ENCODE assay signal across 27 cellular contexts in genomic region chr1:226532553-226532952, GRCh38. TPM values are rescaled to one million over a fixed set of nuclear protein-coding genes. Genes with fewer than 3 reads are reported as not detected.
"Had no signal": no experiment of that assay in that cellular context is flagged by ENCODE, and none has a peak within 500 bp of the region (broad histone marks: within the 10 kb centered on the region; RNA-seq: fewer than 3 reads in every experiment).

No MANE protein-coding gene starts in this region.

- H3K36me3 ChIP-seq: gastroesophageal sphincter, left ventricle myocardium inferior, right lobe of liver, stomach, suprapubic skin, tibial nerve, uterus, WERI-Rb-1 had no signal

- H3K36me3 Mint-ChIP-seq: activated naive CD8-positive, alpha-beta T cell treated with anti-CD3 and anti-CD28 coated beads for 36 hours; immature natural killer cell; stimulated activated memory B cell treated with anti-CD40 and anti-IgM and Interleukin-4, amounts not matched to agents 10 μg/mL and 1 μg/mL and 100 μg/mL, for 72 hours; T-cell had no signal

- H3K4me3 Mint-ChIP-seq: activated naive CD8-positive, alpha-beta T cell treated with anti-CD3 and anti-CD28 coated beads for 36 hours; immature natural killer cell; nephron progenitor cell; stimulated activated memory B cell treated with anti-CD40 and anti-IgM and Interleukin-4, amounts not matched to agents 10 μg/mL and 1 μg/mL and 100 μg/mL, for 72 hours; T-cell; T-helper 2 cell treated with Interferon-gamma antibody and Interleukin-4, amounts not matched to agents 5 μg/mL and 100 μg/mL, for 36 hours had no signal

- H3K4me3 ChIP-seq: gastroesophageal sphincter, left ventricle myocardium inferior, right lobe of liver, smooth muscle cell, stomach, suprapubic skin, tibial nerve, uterus had no signal

- H3K4me2 ChIP-seq: smooth muscle cell had no signal

- H3K27ac ChIP-seq: epithelial cell of prostate, gastroesophageal sphincter, left ventricle myocardium inferior, right lobe of liver, stomach, suprapubic skin, tibial nerve, uterus, WERI-Rb-1 had no signal

- H3K27me3 Mint-ChIP-seq: activated naive CD8-positive, alpha-beta T cell treated with anti-CD3 and anti-CD28 coated beads for 36 hours had no signal

- H3K27me3 ChIP-seq: gastroesophageal sphincter, right lobe of liver, stomach, suprapubic skin, tibial nerve, uterus had no signal

- H3K9me3 Mint-ChIP-seq: activated naive CD8-positive, alpha-beta T cell treated with anti-CD3 and anti-CD28 coated beads for 36 hours; nephron progenitor cell; stimulated activated memory B cell treated with anti-CD40 and anti-IgM and Interleukin-4, amounts not matched to agents 10 μg/mL and 1 μg/mL and 100 μg/mL, for 72 hours; T-cell; T-helper 2 cell treated with Interferon-gamma antibody and Interleukin-4, amounts not matched to agents 5 μg/mL and 100 μg/mL, for 36 hours had no signal

- FAIRE-seq: astrocyte had no signal

- H3K4me1 Mint-ChIP-seq: activated naive CD8-positive, alpha-beta T cell treated with anti-CD3 and anti-CD28 coated beads for 36 hours; stimulated activated memory B cell treated with anti-CD40 and anti-IgM and Interleukin-4, amounts not matched to agents 10 μg/mL and 1 μg/mL and 100 μg/mL, for 72 hours; T-cell had no signal

- H3K4me1 ChIP-seq: gastroesophageal sphincter, left ventricle myocardium inferior, right lobe of liver, suprapubic skin, tibial nerve, uterus had no signal

- H3K27ac Mint-ChIP-seq: activated naive CD8-positive, alpha-beta T cell treated with anti-CD3 and anti-CD28 coated beads for 36 hours; immature natural killer cell; nephron progenitor cell; stimulated activated memory B cell treated with anti-CD40 and anti-IgM and Interleukin-4, amounts not matched to agents 10 μg/mL and 1 μg/mL and 100 μg/mL, for 72 hours; T-cell; T-helper 2 cell treated with Interferon-gamma antibody and Interleukin-4, amounts not matched to agents 5 μg/mL and 100 μg/mL, for 36 hours had no signal

- ATAC-seq: gastroesophageal sphincter; right lobe of liver; stimulated activated memory B cell treated with anti-CD40 and anti-IgM and Interleukin-4, amounts not matched to agents 10 μg/mL and 1 μg/mL and 100 μg/mL, for 72 hours; T-cell had no signal

- DNase-seq: activated CD4-positive, alpha-beta T cell treated with anti-CD3 and anti-CD28 coated beads for 1 hour; activated CD4-positive, alpha-beta T cell treated with anti-CD3 and anti-CD28 coated beads, Interleukin-2, amount 50 U/mL, for 1 hour; activated naive CD4-positive, alpha-beta T cell treated with Interleukin-2 at 50 U/mL for 16 hours; activated naive CD8-positive, alpha-beta T cell treated with anti-CD3 and anti-CD28 coated beads for 36 hours; activated T-cell treated with anti-CD3 and anti-CD28 coated beads, Interleukin-2, amount 50 U/mL, for 1 hour; cortex of kidney; head of caudate nucleus; immature natural killer cell; kidney glomerular epithelial cell; left ventricle myocardium inferior; nephron progenitor cell; occipital lobe; right lobe of liver; stimulated activated CD4-positive, alpha-beta T cell treated with anti-CD3 and anti-CD28 coated beads, Interleukin-15, amount 100 ng/mL, for 24 hours; T-cell; uterus; WERI-Rb-1 had no signal

- H3K9me3 ChIP-seq: gastroesophageal sphincter, left ventricle myocardium inferior, right lobe of liver, stomach, suprapubic skin, tibial nerve, uterus had no signal

RNA-seq across cellular contexts. Expression of gene STUM, which starts 16.0 kb away (rescaled TPM):
- total RNA-seq: activated naive CD8-positive, alpha-beta T cell treated with anti-CD3 and anti-CD28 coated beads for 36 hours; astrocyte; mononuclear cell had no signal
- polyA plus RNA-seq: immature natural killer cell, smooth muscle cell had no signal
